Comparison of ENCODE assay signal across 18 cellular contexts in genomic region chr2:239926587-239927234, GRCh38.
A peak's percentile ranks its signal among the peaks of the same experiment; 100 is the strongest.
DNase-seq lines count a peak whose midpoint lies in the region; ATAC-seq and TF ChIP-seq lines count a peak whose summit lies in the region.
"Had no signal": no experiment of that assay in that cellular context is flagged by ENCODE, and none has a peak within 500 bp of the region (broad histone marks: within the 10 kb centered on the region; RNA-seq: fewer than 3 reads in every experiment).

No MANE protein-coding gene starts in this region.

- H2AK9ac ChIP-seq in IMR-90 (replicated peaks; ENCODE audit: low read depth, low read length, poor library complexity): no peak overlapping the region

- no peak overlapping the region for H3K4ac ChIP-seq in IMR-90 (ENCODE audit: low read depth, low read length)

- H2BK20ac ChIP-seq in IMR-90 (ENCODE audit: low read depth, low read length): no peak overlapping the region

- H4K5ac ChIP-seq in IMR-90 (ENCODE audit: low read depth, low read length): no peak overlapping the region

- H3K4me2 ChIP-seq in IMR-90 (ENCODE audit: low read depth, low read length): no peak overlapping the region

- no peak for TF ChIP-seq RAD21 in IMR-90 (IDR thresholded peaks at IDR 0.05; ENCODE audit: low read length)

- H3K23ac ChIP-seq in IMR-90 (ENCODE audit: low read depth, low read length): no peak overlapping the region

- DNase-seq in activated CD4-positive, alpha-beta T cell treated with anti-CD3 and anti-CD28 coated beads, Interleukin-2, amount 10 ng/mL, durations not matched to agents 24 days and 14 days: no peak
- no peak for DNase-seq in activated CD4-positive, alpha-beta T cell treated with anti-CD3 and anti-CD28 coated beads, Interleukin-2, amount 50 U/mL, for 1 hour
- DNase-seq in IMR-90 (peak; percentile 38), progenitor cell of endocrine pancreas (ENCODE audit: low spot score, unreplicated experiment) (peak; percentile 3), COR-L47 (lab: John Stamatoyannopoulos, UW) (no peak)
- DNase-seq: NCI-H2081, NCI-H524 had no signal

- H2AFZ ChIP-seq in IMR-90 (replicated peaks; ENCODE audit: low read length, poor library complexity): no peak overlapping the region

- peaks cover 6% of the 10 kb centered on the region for H3K9me3 Mint-ChIP-seq in activated CD4-positive, alpha-beta T cell treated with anti-CD3 and anti-CD28 coated beads, Interleukin-2, amount 10 ng/mL, durations not matched to agents 24 days and 14 days
- H3K9me3 Mint-ChIP-seq in activated T-helper 17 cell treated with anti-CD3 and anti-CD28 coated beads, Interleukin-2, amount 50 U/mL, for 72 hours: no peaks in the 10 kb centered on the region
- H3K9me3 Mint-ChIP-seq in progenitor cell of endocrine pancreas (ENCODE audit: low read depth): no peaks in the 10 kb centered on the region
- H3K9me3 Mint-ChIP-seq: activated naive CD8-positive, alpha-beta T cell treated with anti-CD3 and anti-CD28 coated beads for 36 hours; CD4-positive, alpha-beta T cell; immature natural killer cell; natural killer cell treated with Interleukin-12 subunit alpha and Interleukin-12 subunit beta and Interleukin-15 and Interleukin-18, amount 100 ng/mL, for 72 hours had no signal

- CTCF ChIA-PET in IMR-90 (lab: Yijun Ruan, JAX): no interaction called here

- in situ Hi-C loops in IMR-90 (cut with MboI; ENCODE audit: low sequenced_read_pairs): no loop called here

- no peak overlapping the region for H2BK5ac ChIP-seq in IMR-90 (ENCODE audit: low read depth, low read length, poor library complexity, severe bottlenecking)

- H3K27ac ChIP-seq in IMR-90 (ENCODE audit: insufficient read depth, low read length): no peak overlapping the region
- H3K27ac ChIP-seq: esophagus muscularis mucosa, tibial nerve had no signal

- dilution Hi-C loops in IMR-90 (cut with HindIII; ENCODE audit: low sequenced_read_pairs, unreplicated experiment): no loop called here

- no peak overlapping the region for H3K27ac Mint-ChIP-seq in activated CD4-positive, alpha-beta T cell treated with anti-CD3 and anti-CD28 coated beads, Interleukin-2, amount 10 ng/mL, durations not matched to agents 24 days and 14 days
- peak overlapping the region; percentile 35 for H3K27ac Mint-ChIP-seq in activated T-helper 17 cell treated with anti-CD3 and anti-CD28 coated beads, Interleukin-2, amount 50 U/mL, for 72 hours
- no peak overlapping the region for H3K27ac Mint-ChIP-seq in progenitor cell of endocrine pancreas
- H3K27ac Mint-ChIP-seq: activated naive CD8-positive, alpha-beta T cell treated with anti-CD3 and anti-CD28 coated beads for 36 hours; stimulated activated memory B cell treated with anti-CD40 and anti-IgM and Interleukin-4, amounts not matched to agents 10 μg/mL and 1 μg/mL and 100 μg/mL, for 72 hours had no signal

- TF ChIP-seq CTCF in IMR-90 (conservative IDR thresholded peaks at IDR 0.05; ENCODE audit: low read depth, low read length) (no peak), progenitor cell of endocrine pancreas (IDR thresholded peaks at IDR 0.05; ENCODE audit: unreplicated experiment) (no peak)

- no peak overlapping the region for H3K18ac ChIP-seq in IMR-90 (ENCODE audit: low read depth, low read length)

- no peak overlapping the region for H3K56ac ChIP-seq in IMR-90 (ENCODE audit: extremely low read depth, insufficient read depth, low read length)

- peaks cover 31% of the 10 kb centered on the region for H3K4me1 Mint-ChIP-seq in activated CD4-positive, alpha-beta T cell treated with anti-CD3 and anti-CD28 coated beads, Interleukin-2, amount 10 ng/mL, durations not matched to agents 24 days and 14 days
- peaks cover 18% of the 10 kb centered on the region for H3K4me1 Mint-ChIP-seq in activated T-helper 17 cell treated with anti-CD3 and anti-CD28 coated beads, Interleukin-2, amount 50 U/mL, for 72 hours
- no peaks in the 10 kb centered on the region for H3K4me1 Mint-ChIP-seq in progenitor cell of endocrine pancreas (ENCODE audit: low read depth)
- H3K4me1 Mint-ChIP-seq: immature natural killer cell had no signal

- no peak overlapping the region for H4K91ac ChIP-seq in IMR-90 (ENCODE audit: insufficient read depth, low read depth, low read length)

- no peak overlapping the region for H3K9ac ChIP-seq in IMR-90 (ENCODE audit: low read depth, low read length)

- no peak overlapping the region for H4K8ac ChIP-seq in IMR-90 (ENCODE audit: low read depth in 2 of 2, low read length in 2 of 2)

- H3K36me3 Mint-ChIP-seq in activated CD4-positive, alpha-beta T cell treated with anti-CD3 and anti-CD28 coated beads, Interleukin-2, amount 10 ng/mL, durations not matched to agents 24 days and 14 days (ENCODE audit: low read depth): peaks cover 3% of the 10 kb centered on the region
- no peaks in the 10 kb centered on the region for H3K36me3 Mint-ChIP-seq in activated T-helper 17 cell treated with anti-CD3 and anti-CD28 coated beads, Interleukin-2, amount 50 U/mL, for 72 hours (ENCODE audit: low read depth)
- H3K36me3 Mint-ChIP-seq in progenitor cell of endocrine pancreas (ENCODE audit: insufficient read depth): no peaks in the 10 kb centered on the region
- H3K36me3 Mint-ChIP-seq: activated naive CD8-positive, alpha-beta T cell treated with anti-CD3 and anti-CD28 coated beads for 36 hours; immature natural killer cell had no signal

- no TSS peak for BruUV-seq in IMR-90 (replicated peaks; lab: Mats Ljungman, UMichigan)

- no peak overlapping the region for H2AK5ac ChIP-seq in IMR-90 (ENCODE audit: low read depth, low read length)

- H3K79me1 ChIP-seq in IMR-90 (ENCODE audit: low read depth in 1 of 2, low read length in 2 of 2): no peaks in the 10 kb centered on the region

- no peaks in the 10 kb centered on the region for H4K20me1 ChIP-seq in IMR-90 (ENCODE audit: insufficient read depth, low read length)

- H2BK15ac ChIP-seq in IMR-90 (ENCODE audit: low read depth, low read length): no peak overlapping the region

- WGBS in IMR-90 (ENCODE audit: extremely low coverage in 2 of 2, insufficient read length in 1 of 2), 2 experiments: 87% methylated on average over 4 of the region's 9 CpGs; no CpG with 5 or more reads in 1 of the 2 experiments

- no peak overlapping the region for H3K4me3 ChIP-seq in IMR-90 (ENCODE audit: insufficient read depth, low read depth, low read length)
- H3K4me3 ChIP-seq: esophagus muscularis mucosa, MG63, tibial nerve had no signal

- peaks cover 11% of the 10 kb centered on the region for H3K27me3 Mint-ChIP-seq in activated CD4-positive, alpha-beta T cell treated with anti-CD3 and anti-CD28 coated beads, Interleukin-2, amount 10 ng/mL, durations not matched to agents 24 days and 14 days
- H3K27me3 Mint-ChIP-seq in activated T-helper 17 cell treated with anti-CD3 and anti-CD28 coated beads, Interleukin-2, amount 50 U/mL, for 72 hours: no peaks in the 10 kb centered on the region
- H3K27me3 Mint-ChIP-seq in progenitor cell of endocrine pancreas: peaks cover 17% of the 10 kb centered on the region
- H3K27me3 Mint-ChIP-seq: CD4-positive, alpha-beta T cell had no signal

- no peaks in the 10 kb centered on the region for H3K9me1 ChIP-seq in IMR-90 (ENCODE audit: insufficient read depth, low read length)

- no peaks in the 10 kb centered on the region for H3K27me3 ChIP-seq in IMR-90 (ENCODE audit: control insufficient read depth, insufficient read depth, low read length)
- H3K27me3 ChIP-seq: esophagus muscularis mucosa, MG63 had no signal

- ATAC-seq in IMR-90 (ENCODE audit: low read depth): no peak
- ATAC-seq in activated T-helper 17 cell treated with anti-CD3 and anti-CD28 coated beads, Interleukin-2, amount 50 U/mL, for 72 hours (replicated peaks): no peak
- ATAC-seq in HG02973 (IDR thresholded peaks at IDR 0.05; ENCODE audit: unreplicated experiment): no peak
- no peak for ATAC-seq in GM18907 (IDR thresholded peaks at IDR 0.05; ENCODE audit: unreplicated experiment)
- ATAC-seq: stimulated activated memory B cell treated with anti-CD40 and anti-IgM and Interleukin-4, amounts not matched to agents 10 μg/mL and 1 μg/mL and 100 μg/mL, for 72 hours had no signal

- intact Hi-C loops in activated CD4-positive, alpha-beta T cell treated with anti-CD3 and anti-CD28 coated beads, Interleukin-2, amount 10 ng/mL, durations not matched to agents 24 days and 14 days (cut with micrococcal nuclease): no loop called here
- intact Hi-C loops in IMR-90 (cut with micrococcal nuclease): no loop called here

- TF ChIP-seq POLR2A in IMR-90 (IDR thresholded peaks at IDR 0.05; ENCODE audit: low read depth, low read length): no peak

- peak overlapping the region; percentile 6 for H3K4me3 Mint-ChIP-seq in activated CD4-positive, alpha-beta T cell treated with anti-CD3 and anti-CD28 coated beads, Interleukin-2, amount 10 ng/mL, durations not matched to agents 24 days and 14 days
- H3K4me3 Mint-ChIP-seq in activated T-helper 17 cell treated with anti-CD3 and anti-CD28 coated beads, Interleukin-2, amount 50 U/mL, for 72 hours: peak overlapping the region; percentile 18
- H3K4me3 Mint-ChIP-seq in progenitor cell of endocrine pancreas (ENCODE audit: low read depth): no peak overlapping the region
- H3K4me3 Mint-ChIP-seq: activated naive CD8-positive, alpha-beta T cell treated with anti-CD3 and anti-CD28 coated beads for 36 hours; stimulated activated memory B cell treated with anti-CD40 and anti-IgM and Interleukin-4, amounts not matched to agents 10 μg/mL and 1 μg/mL and 100 μg/mL, for 72 hours had no signal

- no peak overlapping the region for H3K14ac ChIP-seq in IMR-90 (replicated peaks; ENCODE audit: low read depth, low read length)

- POLR2A ChIA-PET in IMR-90 (lab: Charles Lee; ENCODE audit: unreplicated experiment): no interaction called here

- no peaks in the 10 kb centered on the region; the same call in 1 of the 2 replicates for H3K9me3 ChIP-seq in IMR-90 (ENCODE audit: control insufficient read depth, insufficient read depth, low read length)
- H3K9me3 ChIP-seq: esophagus muscularis mucosa, MG63, tibial nerve had no signal

- H3K4me1 ChIP-seq in IMR-90 (ENCODE audit: control insufficient read depth, insufficient read depth, low read length): no peaks in the 10 kb centered on the region
- H3K4me1 ChIP-seq: esophagus muscularis mucosa, tibial nerve had no signal

- H3K36me3 ChIP-seq in IMR-90 (ENCODE audit: control insufficient read depth, insufficient read depth, low read length): no peaks in the 10 kb centered on the region
- H3K36me3 ChIP-seq: esophagus muscularis mucosa, MG63, tibial nerve had no signal

- H2BK120ac ChIP-seq in IMR-90 (ENCODE audit: low read depth, low read length): no peak overlapping the region

TF ChIP-seq in IMR-90, 13 proteins besides CTCF, POLR2A, EP300 and RAD21 (continues in another document):
- TF ChIP-seq FOS (IDR thresholded peaks at IDR 0.05; ENCODE audit: low read depth, low read length): no peak
- TF ChIP-seq MXI1 (IDR thresholded peaks at IDR 0.05; ENCODE audit: borderline replicate concordance, low read depth, low read length): no peak
- TF ChIP-seq BHLHE40 (IDR thresholded peaks at IDR 0.05; ENCODE audit: low read depth, low read length): no peak
- no peak for TF ChIP-seq RFX5 (IDR thresholded peaks at IDR 0.05; ENCODE audit: low read depth, low read length)
- TF ChIP-seq CEBPB (IDR thresholded peaks at IDR 0.05; ENCODE audit: low read depth, low read length): no peak
- TF ChIP-seq SMC3 (IDR thresholded peaks at IDR 0.05; ENCODE audit: low read depth, low read length): no peak

Comparison
In these comparisons a context has a peak if more than half of its experiments do, and no peak if none do; other contexts are left out.
1. DNase-seq: peak in IMR-90 (single experiment) and progenitor cell of endocrine pancreas (single experiment); none in activated CD4-positive, alpha-beta T cell treated with anti-CD3 and anti-CD28 coated beads, Interleukin-2, amount 10 ng/mL, durations not matched to agents 24 days and 14 days (single experiment), activated CD4-positive, alpha-beta T cell treated with anti-CD3 and anti-CD28 coated beads, Interleukin-2, amount 50 U/mL, for 1 hour (single experiment) and COR-L47 (single experiment).